ENCODE assay signal across 8 cellular contexts in genomic region chr4:121800638-121800960, GRCh38. TPM values are rescaled to one million over a fixed set of nuclear protein-coding genes. Genes with fewer than 3 reads are reported as not detected.
DNase-seq lines count a peak whose midpoint lies in the region; ATAC-seq and TF ChIP-seq lines count a peak whose summit lies in the region.

No MANE protein-coding gene starts in this region.

- peak overlapping the region; percentile 92 for H2AFZ ChIP-seq in hepatocyte

- H3K4me3 ChIP-seq in hepatocyte: peak overlapping the region; percentile 39

- no peaks in the 10 kb centered on the region for H3K9me3 Mint-ChIP-seq in activated CD4-positive, alpha-beta T cell treated with anti-CD3 and anti-CD28 coated beads for 36 hours (ENCODE audit: low read depth)
- no peaks in the 10 kb centered on the region for H3K9me3 Mint-ChIP-seq in activated CD4-positive, alpha-beta memory T cell treated with anti-CD3 and anti-CD28 coated beads, Interleukin-2, amount 10 ng/mL, durations not matched to agents 7 days and 5 days
- no peaks in the 10 kb centered on the region for H3K9me3 Mint-ChIP-seq in stimulated activated naive CD8-positive, alpha-beta T cell treated with anti-CD3 and anti-CD28 coated beads, Interleukin-15, amount 100 ng/mL, for 72 hours

- H3K36me3 Mint-ChIP-seq in activated CD4-positive, alpha-beta T cell treated with anti-CD3 and anti-CD28 coated beads for 36 hours (ENCODE audit: low read depth): peaks cover 33% of the 10 kb centered on the region
- H3K36me3 Mint-ChIP-seq in activated CD4-positive, alpha-beta memory T cell treated with anti-CD3 and anti-CD28 coated beads, Interleukin-2, amount 10 ng/mL, durations not matched to agents 7 days and 5 days (ENCODE audit: low read depth): peaks cover 31% of the 10 kb centered on the region

- H3K79me2 ChIP-seq in hepatocyte: peaks cover 15% of the 10 kb centered on the region

- no peaks in the 10 kb centered on the region for H3K9me3 ChIP-seq in hepatocyte (ENCODE audit: low read depth)

- H3K36me3 ChIP-seq in hepatocyte (replicated peaks; ENCODE audit: insufficient read depth, low read depth): no peaks in the 10 kb centered on the region

- H3K4me1 ChIP-seq in hepatocyte (ENCODE audit: insufficient read depth): peaks cover 6% of the 10 kb centered on the region

- peak overlapping the region; percentile 94 for H3K27ac ChIP-seq in hepatocyte

- peak overlapping the region; percentile 93 for H3K4me3 Mint-ChIP-seq in activated CD4-positive, alpha-beta T cell treated with anti-CD3 and anti-CD28 coated beads for 36 hours
- H3K4me3 Mint-ChIP-seq in activated CD4-positive, alpha-beta memory T cell treated with anti-CD3 and anti-CD28 coated beads, Interleukin-2, amount 10 ng/mL, durations not matched to agents 7 days and 5 days: peak overlapping the region; percentile 84
- H3K4me3 Mint-ChIP-seq in stimulated activated naive CD8-positive, alpha-beta T cell treated with anti-CD3 and anti-CD28 coated beads, Interleukin-15, amount 100 ng/mL, for 72 hours: peak overlapping the region; percentile 82 to 90

- H3K4me2 ChIP-seq in hepatocyte: peak overlapping the region; percentile 77

- POLR2A ChIA-PET in activated CD4-positive, alpha-beta T cell treated with anti-CD3 and anti-CD28 coated beads for 36 hours (lab: Charles Lee): interaction anchor here (0.9 to 1.1 kb wide), 3 partner anchors 23 to 85 kb away, joined by 3 to 5 read pairs (median 3); partner anchors contain the start of gene CCNA2
- POLR2A ChIA-PET in activated CD4-positive, alpha-beta memory T cell treated with anti-CD3 and anti-CD28 coated beads, Interleukin-2, amount 10 ng/mL, durations not matched to agents 7 days and 5 days (lab: Charles Lee): interaction anchor here (1.4 to 7.1 kb wide), 4 partner anchors 9 to 104 kb away, joined by 4 to 142 read pairs (median 15); partner anchors contain the start of genes ANXA5, BBS7 and CCNA2

- no peak for TF ChIP-seq CTCF in hepatocyte (IDR thresholded peaks at IDR 0.05; ENCODE audit: poor library complexity)

- no peaks in the 10 kb centered on the region for H3K27me3 Mint-ChIP-seq in activated CD4-positive, alpha-beta T cell treated with anti-CD3 and anti-CD28 coated beads for 36 hours
- H3K27me3 Mint-ChIP-seq in activated CD4-positive, alpha-beta memory T cell treated with anti-CD3 and anti-CD28 coated beads, Interleukin-2, amount 10 ng/mL, durations not matched to agents 7 days and 5 days: no peaks in the 10 kb centered on the region
- H3K27me3 Mint-ChIP-seq in stimulated activated naive CD8-positive, alpha-beta T cell treated with anti-CD3 and anti-CD28 coated beads, Interleukin-15, amount 100 ng/mL, for 72 hours: peaks cover 8% of the 10 kb centered on the region

- no peak for DNase-seq in activated CD4-positive, alpha-beta T cell treated with anti-CD3 and anti-CD28 coated beads for 36 hours
- no peak for DNase-seq in activated CD4-positive, alpha-beta T cell treated with anti-CD3 and anti-CD28 coated beads, Interleukin-2, amount 50 U/mL, for 1 hour
- DNase-seq in activated CD4-positive, alpha-beta memory T cell treated with anti-CD3 and anti-CD28 coated beads, Interleukin-2, amount 10 ng/mL, durations not matched to agents 7 days and 5 days: no peak
- no peak for DNase-seq in hepatocyte (ENCODE audit: low spot score)
- DNase-seq in stimulated activated naive CD8-positive, alpha-beta T cell treated with anti-CD3 and anti-CD28 coated beads, Interleukin-15, amount 100 ng/mL, for 72 hours: no peak
- no peak for DNase-seq in retina
- no peak for DNase-seq in OCI-M1 (lab: John Stamatoyannopoulos, UW)

- no peaks in the 10 kb centered on the region for H4K20me1 ChIP-seq in hepatocyte (ENCODE audit: insufficient read depth, poor library complexity, severe bottlenecking)

- H3K27me3 ChIP-seq in hepatocyte: no peaks in the 10 kb centered on the region

- H3K4me1 Mint-ChIP-seq in activated CD4-positive, alpha-beta T cell treated with anti-CD3 and anti-CD28 coated beads for 36 hours: peaks cover 49% of the 10 kb centered on the region
- peaks cover 55% of the 10 kb centered on the region for H3K4me1 Mint-ChIP-seq in activated CD4-positive, alpha-beta memory T cell treated with anti-CD3 and anti-CD28 coated beads, Interleukin-2, amount 10 ng/mL, durations not matched to agents 7 days and 5 days
- H3K4me1 Mint-ChIP-seq in stimulated activated naive CD8-positive, alpha-beta T cell treated with anti-CD3 and anti-CD28 coated beads, Interleukin-15, amount 100 ng/mL, for 72 hours: peaks cover 53% of the 10 kb centered on the region

- intact Hi-C loops in activated CD4-positive, alpha-beta T cell treated with anti-CD3 and anti-CD28 coated beads for 36 hours (cut with DNase I, micrococcal nuclease): loop anchor here in 1 of 2 experiments (2.0 kb wide), 1 partner anchor 104 kb away; the partner anchor contains the start of gene ANXA5

- no peaks in the 10 kb centered on the region for H3K9me2 ChIP-seq in hepatocyte (replicated peaks; ENCODE audit: insufficient read depth)

- peak; percentile 24 for ATAC-seq in activated CD4-positive, alpha-beta T cell treated with anti-CD3 and anti-CD28 coated beads for 36 hours
- ATAC-seq in HG03095 (IDR thresholded peaks at IDR 0.05; ENCODE audit: unreplicated experiment): peak; percentile 33
- peak; percentile 12 for ATAC-seq in stimulated activated naive CD8-positive, alpha-beta T cell treated with anti-CD3 and anti-CD28 coated beads, Interleukin-15, amount 100 ng/mL, for 72 hours

- CTCF ChIA-PET in activated CD4-positive, alpha-beta T cell treated with anti-CD3 and anti-CD28 coated beads for 36 hours (lab: Charles Lee): interaction anchor here (1.0 kb wide), 1 partner anchor 24 kb away, joined by 6 read pairs; the partner anchor contains the start of gene CCNA2
- CTCF ChIA-PET in activated CD4-positive, alpha-beta memory T cell treated with anti-CD3 and anti-CD28 coated beads, Interleukin-2, amount 10 ng/mL, durations not matched to agents 7 days and 5 days (lab: Charles Lee): interaction anchor here (1.0 kb wide), 1 partner anchor 23 kb away, joined by 3 read pairs; no protein-coding TSS in a partner anchor

- H3K27ac Mint-ChIP-seq in activated CD4-positive, alpha-beta T cell treated with anti-CD3 and anti-CD28 coated beads for 36 hours: peak overlapping the region; percentile 99
- peak overlapping the region; percentile 95 for H3K27ac Mint-ChIP-seq in activated CD4-positive, alpha-beta memory T cell treated with anti-CD3 and anti-CD28 coated beads, Interleukin-2, amount 10 ng/mL, durations not matched to agents 7 days and 5 days
- peak overlapping the region; percentile 95 to 98 for H3K27ac Mint-ChIP-seq in stimulated activated naive CD8-positive, alpha-beta T cell treated with anti-CD3 and anti-CD28 coated beads, Interleukin-15, amount 100 ng/mL, for 72 hours

- 69% methylated on average over 8 of the region's 8 CpGs for WGBS in hepatocyte (ENCODE audit: low lambda C conversion rate, missing lambda C conversion rate)

RNA-seq across cellular contexts. Expression of gene EXOSC9, which starts 0.5 kb away (rescaled TPM):
- 10 to 100 TPM; 85.4 to 94.5 TPM for total RNA-seq in activated CD4-positive, alpha-beta T cell treated with anti-CD3 and anti-CD28 coated beads for 36 hours
- total RNA-seq in activated CD4-positive, alpha-beta memory T cell treated with anti-CD3 and anti-CD28 coated beads, Interleukin-2, amount 10 ng/mL, durations not matched to agents 7 days and 5 days: 10 to 100 TPM; 50.5 to 51.0 TPM
- total RNA-seq in hepatocyte: 20.1 and 23.1 TPM in 2 replicates
- 14.4 and 15.4 TPM in 2 replicates for polyA plus RNA-seq in hepatocyte

RNA-seq across cellular contexts. Expression of gene CCNA2, which starts 23.1 kb away (rescaled TPM):
- 100 to 1,000 TPM; 113 to 118 TPM for total RNA-seq in activated CD4-positive, alpha-beta T cell treated with anti-CD3 and anti-CD28 coated beads for 36 hours
- total RNA-seq in activated CD4-positive, alpha-beta memory T cell treated with anti-CD3 and anti-CD28 coated beads, Interleukin-2, amount 10 ng/mL, durations not matched to agents 7 days and 5 days: 100 to 1,000 TPM; 104 to 107 TPM
- 15.3 and 21.6 TPM in 2 replicates for total RNA-seq in hepatocyte
- polyA plus RNA-seq in hepatocyte: 7.4 and 15.1 TPM in 2 replicates

RNA-seq across cellular contexts. Expression of gene SMIM43, which starts 35.6 kb away (rescaled TPM):
- not detected for total RNA-seq in activated CD4-positive, alpha-beta T cell treated with anti-CD3 and anti-CD28 coated beads for 36 hours
- not detected for total RNA-seq in activated CD4-positive, alpha-beta memory T cell treated with anti-CD3 and anti-CD28 coated beads, Interleukin-2, amount 10 ng/mL, durations not matched to agents 7 days and 5 days
- 0.08 TPM in 1 of 2 replicates, not detected in the other for total RNA-seq in hepatocyte
- 0.95 TPM in 1 of 2 replicates, not detected in the other for polyA plus RNA-seq in hepatocyte
